8 cellular contexts compared by ENCODE assay signal in genomic region chr19:2151339-2152229, GRCh38. TPM values are rescaled to one million over a fixed set of nuclear protein-coding genes. Genes with fewer than 3 reads are reported as not detected.
DNase-seq lines count a peak whose midpoint lies in the region; TF ChIP-seq lines count a peak whose summit lies in the region.

AP3D1 (minus strand) TSS chr19:2151566; CDS start chr19:2151334, 232 bp downstream.

- H3K36me3 ChIP-seq in ES-I3 (ENCODE audit: insufficient read depth, low read length) = no peaks in the 10 kb centered on the region
- peaks cover 19% of the 10 kb centered on the region for H3K36me3 ChIP-seq in HAP-1 (replicated peaks)
- H3K36me3 ChIP-seq in MM.1S (replicated peaks; ENCODE audit: insufficient read depth, low read length) = no peaks in the 10 kb centered on the region

- peak within 1 kb of the TSS; percentile 69 for H2AFZ ChIP-seq in MM.1S (ENCODE audit: low read length)

- 0 out of 2 replicates have a peak, but pooled peaks cover 6% of the 10 kb centered on the region for H4K20me1 ChIP-seq in MM.1S (ENCODE audit: insufficient read depth, low read length)

- peak within 1 kb of the TSS; percentile 34 to 85 (median 60) for H3K27ac Mint-ChIP-seq in nephron
- H3K27ac Mint-ChIP-seq in stimulated activated naive CD8-positive, alpha-beta T cell treated with anti-CD3 and anti-CD28 coated beads, Interleukin-15, Interleukin-2, amounts not matched to agents 100 ng/mL and 50 ng/mL, for 24 hours = peak within 1 kb of the TSS; percentile 92

- H3K27me3 ChIP-seq in HAP-1 (ENCODE audit: low read depth) (no peaks in the 10 kb centered on the region), MM.1S (replicated peaks; ENCODE audit: insufficient read depth, low read length) (no peaks in the 10 kb centered on the region)

- TF ChIP-seq CTCF in MM.1S (IDR thresholded peaks at IDR 0.05; ENCODE audit: low read length) (no peak), fibroblast of the aortic adventitia (IDR thresholded peaks at IDR 0.05; ENCODE audit: insufficient read depth, low read length) (no peak), nephron (IDR thresholded peaks at IDR 0.05; ENCODE audit: unreplicated experiment in 3 of 3) (no peak)

- H3K4me1 Mint-ChIP-seq in nephron = peaks cover 25% of the 10 kb centered on the region
- H3K4me1 Mint-ChIP-seq in stimulated activated naive CD8-positive, alpha-beta T cell treated with anti-CD3 and anti-CD28 coated beads, Interleukin-15, Interleukin-2, amounts not matched to agents 100 ng/mL and 50 ng/mL, for 24 hours (ENCODE audit: low read depth) = peaks cover 50% of the 10 kb centered on the region

- peak within 1 kb of the TSS; percentile 98 for H3K9ac ChIP-seq in ES-I3 (ENCODE audit: low read depth, low read length)
- H3K9ac ChIP-seq in MM.1S (ENCODE audit: low read length) = peak within 1 kb of the TSS; percentile 95

- H3K27me3 Mint-ChIP-seq in nephron (ENCODE audit: low read depth) = peaks cover 5% of the 10 kb centered on the region
- no peaks in the 10 kb centered on the region for H3K27me3 Mint-ChIP-seq in stimulated activated naive CD8-positive, alpha-beta T cell treated with anti-CD3 and anti-CD28 coated beads, Interleukin-15, Interleukin-2, amounts not matched to agents 100 ng/mL and 50 ng/mL, for 24 hours

- H3K9me3 ChIP-seq in ES-I3 (ENCODE audit: control insufficient read depth, insufficient read depth, low read length) (no peaks in the 10 kb centered on the region), HAP-1 (no peaks in the 10 kb centered on the region), MM.1S (replicated peaks; ENCODE audit: insufficient read depth, low read length) (no peaks in the 10 kb centered on the region)

- peak within 1 kb of the TSS; percentile 88 for H3K4me2 ChIP-seq in MM.1S (ENCODE audit: low read depth, low read length)

- peak within 1 kb of the TSS; percentile 91 for H3K4me3 ChIP-seq in HAP-1
- H3K4me3 ChIP-seq in MM.1S (ENCODE audit: low read length) = peak within 1 kb of the TSS; percentile 90
- peak within 1 kb of the TSS; percentile 94 for H3K4me3 ChIP-seq in fibroblast of the aortic adventitia (ENCODE audit: low read depth, low read length)

- peaks cover 4% of the 10 kb centered on the region for H3K36me3 Mint-ChIP-seq in nephron (ENCODE audit: low read depth)
- H3K36me3 Mint-ChIP-seq in stimulated activated naive CD8-positive, alpha-beta T cell treated with anti-CD3 and anti-CD28 coated beads, Interleukin-15, Interleukin-2, amounts not matched to agents 100 ng/mL and 50 ng/mL, for 24 hours (ENCODE audit: low read depth) = peaks cover 7% of the 10 kb centered on the region

- H3K9me3 Mint-ChIP-seq in nephron = no peaks in the 10 kb centered on the region
- no peaks in the 10 kb centered on the region for H3K9me3 Mint-ChIP-seq in stimulated activated naive CD8-positive, alpha-beta T cell treated with anti-CD3 and anti-CD28 coated beads, Interleukin-15, Interleukin-2, amounts not matched to agents 100 ng/mL and 50 ng/mL, for 24 hours

- H3K4me3 Mint-ChIP-seq in nephron = peak within 1 kb of the TSS; percentile 90 to 93 (median 93)
- peak within 1 kb of the TSS; percentile 86 for H3K4me3 Mint-ChIP-seq in stimulated activated naive CD8-positive, alpha-beta T cell treated with anti-CD3 and anti-CD28 coated beads, Interleukin-15, Interleukin-2, amounts not matched to agents 100 ng/mL and 50 ng/mL, for 24 hours

- peaks cover 46% of the 10 kb centered on the region for H3K79me2 ChIP-seq in MM.1S (ENCODE audit: low read length)

- H3K27ac ChIP-seq in MM.1S (ENCODE audit: low read length) = peak within 1 kb of the TSS; percentile 51; the same call in 1 of the 2 replicates

- H3K9me2 ChIP-seq in MM.1S (replicated peaks; ENCODE audit: insufficient read depth, low read length) = no peaks in the 10 kb centered on the region

- DNase-seq in HAP-1 (ENCODE audit: low spot score in 2 of 2) (peak; percentile 98 to 100), MM.1S (peak; percentile 100), SIG-M5 (lab: John Stamatoyannopoulos, UW) (peak; percentile 94), activated gamma-delta T cell (lab: John Stamatoyannopoulos, UW) (peak; percentile 98), fibroblast of the aortic adventitia (ENCODE audit: low read depth) (peak; percentile 99)

- H3K4me1 ChIP-seq in ES-I3 (ENCODE audit: insufficient read depth, low read length) = peaks cover 8% of the 10 kb centered on the region; the same call in 1 of the 2 replicates
- H3K4me1 ChIP-seq in HAP-1 = peaks cover 10% of the 10 kb centered on the region
- peaks cover 16% of the 10 kb centered on the region for H3K4me1 ChIP-seq in MM.1S (ENCODE audit: low read length)

- H3F3A ChIP-seq in MM.1S (ENCODE audit: insufficient read depth, low read length) = no peaks in the 10 kb centered on the region

- in situ Hi-C loops in HAP-1 (cut with MboI; ENCODE audit: low sequenced_read_pairs) = no loop called here

RNA-seq across cellular contexts. Expression of gene AP3D1, which starts in this region (rescaled TPM):
- total RNA-seq in fibroblast of the aortic adventitia (ENCODE audit: low replicate concordance) = 82.7 and 102 TPM in 2 replicates

Comparison
In these comparisons a context has a peak if more than half of its experiments do, and no peak if none do; other contexts are left out.
1. Peak in every context shown above with its lines: DNase-seq, H3K4me3 ChIP-seq and H3K27ac ChIP-seq.